In the genomic region with DNA sequence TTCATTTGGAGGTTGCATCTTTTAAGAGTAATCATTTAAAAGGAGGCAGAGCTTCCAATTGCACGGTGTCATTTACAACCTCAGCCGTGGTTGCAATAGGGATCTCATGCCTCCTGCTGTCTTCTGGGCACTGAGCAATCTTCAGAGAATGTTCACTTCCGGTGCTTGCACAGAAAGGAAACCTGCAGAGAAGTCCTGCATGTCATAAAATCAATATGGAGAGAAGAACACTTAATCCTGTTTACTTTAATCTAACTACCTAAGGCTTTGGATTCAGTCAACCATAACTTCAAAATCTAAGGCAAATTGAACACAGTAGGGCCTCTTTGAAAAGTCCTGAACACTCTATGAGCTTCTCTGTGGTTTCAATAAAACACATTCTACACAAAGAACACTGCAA, we compare ENCODE assay signal across 8 cellular contexts. TPM values are rescaled to one million over a fixed set of nuclear protein-coding genes. Genes with fewer than 3 reads are reported as not detected.
DNase-seq lines count a peak whose midpoint lies in the region; ATAC-seq, FAIRE-seq and TF ChIP-seq lines count a peak whose summit lies in the region.

No MANE protein-coding gene starts in this region.

- peaks cover 11% of the 10 kb centered on the region for H3K4me1 Mint-ChIP-seq in activated CD4-positive, alpha-beta T cell treated with anti-CD3 and anti-CD28 coated beads, Interleukin-2, amount 10 ng/mL, durations not matched to agents 24 days and 14 days

- peaks cover 5% of the 10 kb centered on the region for H3K9me3 Mint-ChIP-seq in activated CD4-positive, alpha-beta T cell treated with anti-CD3 and anti-CD28 coated beads, Interleukin-2, amount 10 ng/mL, durations not matched to agents 24 days and 14 days

- H3K27ac Mint-ChIP-seq in activated CD4-positive, alpha-beta T cell treated with anti-CD3 and anti-CD28 coated beads, Interleukin-2, amount 10 ng/mL, durations not matched to agents 24 days and 14 days: no peak overlapping the region

- peak; percentile 76 for DNase-seq in activated CD4-positive, alpha-beta T cell treated with anti-CD3 and anti-CD28 coated beads, Interleukin-2, amount 10 ng/mL, durations not matched to agents 24 days and 14 days
- DNase-seq in activated CD4-positive, alpha-beta T cell treated with anti-CD3 and anti-CD28 coated beads for 1 hour: no peak
- peak; percentile 85 for DNase-seq in NB4 (ENCODE audit: low read depth)
- DNase-seq in amniotic epithelial cell (ENCODE audit: low read depth): peak; percentile 61
- no peak for DNase-seq in pancreas

- no peak overlapping the region for H3K4me3 ChIP-seq in NB4 (ENCODE audit: low read depth, low read length)
- no peak overlapping the region for H3K4me3 ChIP-seq in pancreas

- TF ChIP-seq CTCF in NB4 (IDR thresholded peaks at IDR 0.05; ENCODE audit: low read depth, low read length): no peak
- no peak for TF ChIP-seq CTCF in pancreas (IDR thresholded peaks at IDR 0.05)

- peaks cover 7% of the 10 kb centered on the region for H3K27me3 Mint-ChIP-seq in activated CD4-positive, alpha-beta T cell treated with anti-CD3 and anti-CD28 coated beads, Interleukin-2, amount 10 ng/mL, durations not matched to agents 24 days and 14 days

- H3K36me3 ChIP-seq in pancreas: no peaks in the 10 kb centered on the region

- TF ChIP-seq POLR2A in NB4 (IDR thresholded peaks at IDR 0.05; ENCODE audit: extremely low read depth, insufficient read length): no peak

- ATAC-seq in pancreas (peak in 3 of 4 donors; percentile 44 to 67 (median 55)), HG02970 (IDR thresholded peaks at IDR 0.05; ENCODE audit: low FRiP score, unreplicated experiment) (no peak), HG03457 (IDR thresholded peaks at IDR 0.05; ENCODE audit: unreplicated experiment) (no peak), GM21576 (IDR thresholded peaks at IDR 0.05; ENCODE audit: unreplicated experiment) (no peak)

- H3K27me3 ChIP-seq in pancreas: no peaks in the 10 kb centered on the region

- intact Hi-C loops in activated CD4-positive, alpha-beta T cell treated with anti-CD3 and anti-CD28 coated beads, Interleukin-2, amount 10 ng/mL, durations not matched to agents 24 days and 14 days (cut with micrococcal nuclease): no loop called here
- intact Hi-C loops in pancreas (cut with DNase I): no loop called here

- H3K4me3 Mint-ChIP-seq in activated CD4-positive, alpha-beta T cell treated with anti-CD3 and anti-CD28 coated beads, Interleukin-2, amount 10 ng/mL, durations not matched to agents 24 days and 14 days: no peak overlapping the region

- FAIRE-seq in pancreas (lab: Jason Lieb, UNC): no peak

- 26 to 29% methylated on average over 3 of the region's 3 CpGs for WGBS in pancreas, 2 donors

- H3K9me3 ChIP-seq in pancreas: no peaks in the 10 kb centered on the region

- H3K4me1 ChIP-seq in pancreas: no peaks in the 10 kb centered on the region

- no peak overlapping the region for H3K27ac ChIP-seq in pancreas

- peaks cover 3% of the 10 kb centered on the region for H3K36me3 Mint-ChIP-seq in activated CD4-positive, alpha-beta T cell treated with anti-CD3 and anti-CD28 coated beads, Interleukin-2, amount 10 ng/mL, durations not matched to agents 24 days and 14 days (ENCODE audit: low read depth)

RNA-seq across cellular contexts. Expression of a gene that starts 11.3 kb away (rescaled TPM):
- 2.6 and 2.7 TPM in 2 replicates for total RNA-seq in activated CD4-positive, alpha-beta T cell treated with anti-CD3 and anti-CD28 coated beads, Interleukin-2, amount 10 ng/mL, durations not matched to agents 24 days and 14 days
- 1 to 10 TPM; 1.8 to 2.1 (median 1.9) TPM for total RNA-seq in pancreas
- 1 to 10 TPM in 1 of 2 donors, under 1 TPM in 1; 0.99 to 2.0 TPM for polyA plus RNA-seq in pancreas

Comparison
In these comparisons a context has a peak if more than half of its experiments do, and no peak if none do; other contexts are left out.
1. DNase-seq: peak in activated CD4-positive, alpha-beta T cell treated with anti-CD3 and anti-CD28 coated beads, Interleukin-2, amount 10 ng/mL, durations not matched to agents 24 days and 14 days (single experiment), NB4 (single experiment) and amniotic epithelial cell (single experiment); none in activated CD4-positive, alpha-beta T cell treated with anti-CD3 and anti-CD28 coated beads for 1 hour (single experiment) and pancreas (0 of 6).
2. ATAC-seq: peak in pancreas (3 of 4); none in HG02970 (single experiment), HG03457 (single experiment) and GM21576 (single experiment).